13 cellular contexts compared by ENCODE assay signal in the genomic region with DNA sequence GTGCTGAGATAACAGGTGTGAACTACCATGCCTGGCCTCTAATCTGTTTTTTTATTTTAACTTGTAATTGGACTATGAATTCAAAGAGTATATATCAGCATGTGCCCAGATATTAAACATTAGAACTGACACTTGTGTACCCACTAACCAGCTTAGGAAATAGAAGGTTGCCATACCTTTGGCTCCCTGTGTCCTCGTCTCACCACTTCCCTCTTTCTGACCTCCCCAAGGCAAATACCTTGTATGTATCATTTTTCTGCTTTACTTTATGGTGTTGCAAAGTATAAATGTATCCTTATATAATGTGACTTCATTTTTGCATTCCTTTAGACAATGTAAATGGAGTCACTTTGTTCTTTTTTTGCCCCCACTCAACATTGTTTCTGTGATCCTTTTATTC. TPM values are rescaled to one million over a fixed set of nuclear protein-coding genes. Genes with fewer than 3 reads are reported as not detected.
A peak's percentile ranks its signal among the peaks of the same experiment; 100 is the strongest.
DNase-seq lines count a peak whose midpoint lies in the region; ATAC-seq and TF ChIP-seq lines count a peak whose summit lies in the region.
"Had no signal": no experiment of that assay in that cellular context is flagged by ENCODE, and none has a peak within 500 bp of the region (broad histone marks: within the 10 kb centered on the region; RNA-seq: fewer than 3 reads in every experiment).

No MANE protein-coding gene starts in this region.

- H3K9me3 Mint-ChIP-seq in activated T-cell treated with anti-CD3 and anti-CD28 coated beads, Interleukin-2, amount 50 U/mL, for 4 hours = no peaks in the 10 kb centered on the region
- H3K9me3 Mint-ChIP-seq in T-cell = no peaks in the 10 kb centered on the region
- no peaks in the 10 kb centered on the region for H3K9me3 Mint-ChIP-seq in effector memory CD8-positive, alpha-beta T cell
- no peaks in the 10 kb centered on the region for H3K9me3 Mint-ChIP-seq in stimulated activated effector memory CD8-positive, alpha-beta T cell treated with anti-CD3 and anti-CD28 coated beads, Interleukin-12 subunit alpha, Interleukin-12 subunit beta, amount 100 ng/mL, for 72 hours

- ATAC-seq in activated T-cell treated with anti-CD3 and anti-CD28 coated beads, Interleukin-2, amount 50 U/mL, for 4 hours = no peak
- no peak for ATAC-seq in T-cell (replicated peaks in 1 of 4)
- no peak for ATAC-seq in effector memory CD8-positive, alpha-beta T cell (replicated peaks)
- no peak for ATAC-seq in stimulated activated effector memory CD8-positive, alpha-beta T cell treated with anti-CD3 and anti-CD28 coated beads, Interleukin-12 subunit alpha, Interleukin-12 subunit beta, amount 100 ng/mL, for 72 hours

- POLR2A ChIA-PET in T-cell (lab: Charles Lee) = interaction anchor here in 1 of 2 donors (0.9 kb wide), 1 partner anchor 9 kb away, joined by 5 read pairs; a partner anchor contains a TSS

- H4K20me1 ChIP-seq in hepatocyte (ENCODE audit: insufficient read depth, poor library complexity, severe bottlenecking) = peaks cover 100% of the 10 kb centered on the region

- H3K27ac Mint-ChIP-seq in T-cell = peak overlapping the region; percentile 20 to 61
- H3K27ac Mint-ChIP-seq in effector memory CD8-positive, alpha-beta T cell = peak overlapping the region; percentile 77 to 88
- H3K27ac Mint-ChIP-seq in stimulated activated effector memory CD8-positive, alpha-beta T cell treated with anti-CD3 and anti-CD28 coated beads, Interleukin-12 subunit alpha, Interleukin-12 subunit beta, amount 100 ng/mL, for 72 hours = peak overlapping the region; percentile 66

- DNase-seq in activated T-cell treated with anti-CD3 and anti-CD28 coated beads, Interleukin-2, amount 50 U/mL, for 4 hours = no peak
- no peak for DNase-seq in activated T-cell treated with anti-CD3 and anti-CD28 coated beads, Interleukin-2, amount 50 U/mL, for 48 hours
- DNase-seq in T-cell (no peak), hepatocyte (ENCODE audit: low spot score) (no peak), ureter (ENCODE audit: low spot score) (no peak), GM13976 (ENCODE audit: low spot score) (no peak)
- no peak for DNase-seq in effector memory CD8-positive, alpha-beta T cell
- no peak for DNase-seq in stimulated activated effector memory CD8-positive, alpha-beta T cell treated with anti-CD3 and anti-CD28 coated beads, Interleukin-12 subunit alpha, Interleukin-12 subunit beta, amount 100 ng/mL, for 72 hours (ENCODE audit: low spot score in 2 of 2)
- DNase-seq: activated CD4-positive, alpha-beta T cell treated with anti-CD3 and anti-CD28 coated beads, Interleukin-2, amount 50 U/mL, for 1 hour; NCI-H1105 treated with DMSO at 0.1 percent for 48 hours; PC-9; stimulated activated CD4-positive, alpha-beta T cell treated with anti-CD3 and anti-CD28 coated beads, Interleukin-12 subunit alpha, Interleukin-12 subunit beta, amount 100 ng/mL, for 4 hours had no signal

- no peaks in the 10 kb centered on the region for H3K27me3 Mint-ChIP-seq in activated T-cell treated with anti-CD3 and anti-CD28 coated beads, Interleukin-2, amount 50 U/mL, for 4 hours (ENCODE audit: low read depth)
- no peaks in the 10 kb centered on the region for H3K27me3 Mint-ChIP-seq in T-cell
- H3K27me3 Mint-ChIP-seq in effector memory CD8-positive, alpha-beta T cell = no peaks in the 10 kb centered on the region

- peaks cover 28% of the 10 kb centered on the region for H3K4me1 ChIP-seq in hepatocyte (ENCODE audit: insufficient read depth)

- H3K9me2 ChIP-seq in hepatocyte (replicated peaks; ENCODE audit: insufficient read depth) = no peaks in the 10 kb centered on the region

- no peaks in the 10 kb centered on the region for H3K36me3 ChIP-seq in hepatocyte (replicated peaks; ENCODE audit: insufficient read depth, low read depth)
- H3K36me3 ChIP-seq: thoracic aorta had no signal

- H3K79me2 ChIP-seq in hepatocyte = peaks cover 100% of the 10 kb centered on the region

- no peak overlapping the region for H3K4me2 ChIP-seq in hepatocyte
- H3K4me2 ChIP-seq: PC-9 had no signal

- H2AFZ ChIP-seq in hepatocyte = no peak overlapping the region
- H2AFZ ChIP-seq: PC-9 had no signal

- no peaks in the 10 kb centered on the region for H3K9me3 ChIP-seq in hepatocyte (ENCODE audit: low read depth)
- H3K9me3 ChIP-seq: thoracic aorta had no signal

- no peak overlapping the region for H3K27ac ChIP-seq in hepatocyte
- H3K27ac ChIP-seq: PC-9, thoracic aorta had no signal

- CTCF ChIA-PET in T-cell (lab: Charles Lee) = no interaction called here

- H3K4me3 Mint-ChIP-seq in activated T-cell treated with anti-CD3 and anti-CD28 coated beads, Interleukin-2, amount 50 U/mL, for 4 hours = peak overlapping the region; percentile 33
- peak overlapping the region; percentile 22 to 78 (median 29) for H3K4me3 Mint-ChIP-seq in T-cell
- peak overlapping the region; percentile 67 to 79 for H3K4me3 Mint-ChIP-seq in effector memory CD8-positive, alpha-beta T cell
- H3K4me3 Mint-ChIP-seq in stimulated activated effector memory CD8-positive, alpha-beta T cell treated with anti-CD3 and anti-CD28 coated beads, Interleukin-12 subunit alpha, Interleukin-12 subunit beta, amount 100 ng/mL, for 72 hours = peak overlapping the region; percentile 67

- peaks cover 90% of the 10 kb centered on the region for H3K4me1 Mint-ChIP-seq in activated T-cell treated with anti-CD3 and anti-CD28 coated beads, Interleukin-2, amount 50 U/mL, for 4 hours (ENCODE audit: low read depth)
- peaks cover 92 to 97% (median 94%) of the 10 kb centered on the region in 3 donors for H3K4me1 Mint-ChIP-seq in T-cell
- peaks cover 68 to 92% of the 10 kb centered on the region in 2 donors for H3K4me1 Mint-ChIP-seq in effector memory CD8-positive, alpha-beta T cell (ENCODE audit: low read depth in 2 of 2)
- peaks cover 90% of the 10 kb centered on the region for H3K4me1 Mint-ChIP-seq in stimulated activated effector memory CD8-positive, alpha-beta T cell treated with anti-CD3 and anti-CD28 coated beads, Interleukin-12 subunit alpha, Interleukin-12 subunit beta, amount 100 ng/mL, for 72 hours

- 50% methylated on average over 1 of the region's 1 CpG for WGBS in hepatocyte (ENCODE audit: low lambda C conversion rate, missing lambda C conversion rate)

- TF ChIP-seq CTCF in hepatocyte (IDR thresholded peaks at IDR 0.05; ENCODE audit: poor library complexity) = no peak
- no peak for TF ChIP-seq CTCF in GM13976 (IDR thresholded peaks at IDR 0.05; ENCODE audit: borderline replicate concordance, control extremely low read depth, extremely low read depth, insufficient read depth, missing control alignments)

- peaks cover 27% of the 10 kb centered on the region for H3K36me3 Mint-ChIP-seq in activated T-cell treated with anti-CD3 and anti-CD28 coated beads, Interleukin-2, amount 50 U/mL, for 4 hours (ENCODE audit: insufficient read depth)
- H3K36me3 Mint-ChIP-seq in T-cell = peaks cover 26% of the 10 kb centered on the region
- peaks cover 19% of the 10 kb centered on the region for H3K36me3 Mint-ChIP-seq in effector memory CD8-positive, alpha-beta T cell (ENCODE audit: insufficient read depth)
- peaks cover 72% of the 10 kb centered on the region for H3K36me3 Mint-ChIP-seq in stimulated activated effector memory CD8-positive, alpha-beta T cell treated with anti-CD3 and anti-CD28 coated beads, Interleukin-12 subunit alpha, Interleukin-12 subunit beta, amount 100 ng/mL, for 72 hours

- in situ Hi-C loops in GM13976 (cut with MboI; ENCODE audit: low sequenced_read_pairs, unreplicated experiment) = no loop called here

- H3K27me3 ChIP-seq in hepatocyte = no peaks in the 10 kb centered on the region

- H3K4me3 ChIP-seq in hepatocyte = no peak overlapping the region
- H3K4me3 ChIP-seq: PC-9, thoracic aorta had no signal

RNA-seq across cellular contexts. Expression of a gene that starts 9.1 kb away (rescaled TPM):
- total RNA-seq in activated T-cell treated with anti-CD3 and anti-CD28 coated beads, Interleukin-2, amount 50 U/mL, for 4 hours = 100 to 1,000 TPM; 126 to 129 (median 128) TPM
- total RNA-seq in T-cell (100 to 1,000 TPM; 106 to 147 (median 118) TPM), hepatocyte (108 and 126 TPM in 2 replicates), ureter (183 TPM)
- polyA plus RNA-seq in hepatocyte = 31.5 and 57.3 TPM in 2 replicates
